7 cellular contexts compared by ENCODE assay signal in genomic region chr7:94295805-94296204, GRCh38.
DNase-seq lines count a peak whose midpoint lies in the region; ATAC-seq and TF ChIP-seq lines count a peak whose summit lies in the region.

No MANE protein-coding gene starts in this region.

- no peaks in the 10 kb centered on the region for H3K36me3 ChIP-seq in adipocyte (ENCODE audit: control insufficient read depth, insufficient read depth, low read length, severe bottlenecking)
- no peaks in the 10 kb centered on the region for H3K36me3 ChIP-seq in upper lobe of right lung

- DNase-seq in NCI-H1092 (lab: John Stamatoyannopoulos, UW) (peak; percentile 63), adipocyte (ENCODE audit: low read depth) (peak; percentile 91), kidney tubule cell (ENCODE audit: low spot score) (peak; percentile 45), upper lobe of right lung (no peak), hypothalamus (lab: John Stamatoyannopoulos, UW) (no peak), NCI-H345 treated with DMSO at 0.1 percent for 48 hours (lab: John Stamatoyannopoulos, UW; ENCODE audit: unreplicated experiment) (no peak)
- no peak for DNase-seq in activated CD4-positive, alpha-beta memory T cell treated with anti-CD3 and anti-CD28 coated beads, Interleukin-2, amount 10 ng/mL, durations not matched to agents 7 days and 5 days

- no peaks in the 10 kb centered on the region for H3K9me3 Mint-ChIP-seq in activated CD4-positive, alpha-beta memory T cell treated with anti-CD3 and anti-CD28 coated beads, Interleukin-2, amount 10 ng/mL, durations not matched to agents 7 days and 5 days

- intact Hi-C loops in upper lobe of right lung (cut with DNase I) = loop anchor here (10.0 kb wide), 1 partner anchor 99 kb away; the partner anchor contains the start of gene COL1A2

- H3K27ac Mint-ChIP-seq in activated CD4-positive, alpha-beta memory T cell treated with anti-CD3 and anti-CD28 coated beads, Interleukin-2, amount 10 ng/mL, durations not matched to agents 7 days and 5 days = no peak overlapping the region

- peak overlapping the region; percentile 45 for H3K27ac ChIP-seq in upper lobe of right lung

- no peaks in the 10 kb centered on the region for H3K36me3 Mint-ChIP-seq in activated CD4-positive, alpha-beta memory T cell treated with anti-CD3 and anti-CD28 coated beads, Interleukin-2, amount 10 ng/mL, durations not matched to agents 7 days and 5 days (ENCODE audit: low read depth)

- H3K4me1 ChIP-seq in adipocyte (ENCODE audit: control insufficient read depth, insufficient read depth, low read length) (peaks cover 66% of the 10 kb centered on the region), upper lobe of right lung (peaks cover 4% of the 10 kb centered on the region)

- H3K4me3 Mint-ChIP-seq in activated CD4-positive, alpha-beta memory T cell treated with anti-CD3 and anti-CD28 coated beads, Interleukin-2, amount 10 ng/mL, durations not matched to agents 7 days and 5 days = no peak overlapping the region

- H3K4me3 ChIP-seq in adipocyte (ENCODE audit: low read length) = peak overlapping the region; percentile 77
- H3K4me3 ChIP-seq in upper lobe of right lung = no peak overlapping the region

- H3K27me3 Mint-ChIP-seq in activated CD4-positive, alpha-beta memory T cell treated with anti-CD3 and anti-CD28 coated beads, Interleukin-2, amount 10 ng/mL, durations not matched to agents 7 days and 5 days = no peaks in the 10 kb centered on the region

- POLR2A ChIA-PET in activated CD4-positive, alpha-beta memory T cell treated with anti-CD3 and anti-CD28 coated beads, Interleukin-2, amount 10 ng/mL, durations not matched to agents 7 days and 5 days (lab: Charles Lee) = no interaction called here

- ATAC-seq in upper lobe of right lung = peak; percentile 43

- H3K9me3 ChIP-seq in adipocyte (ENCODE audit: control insufficient read depth, low read length) (no peaks in the 10 kb centered on the region), upper lobe of right lung (no peaks in the 10 kb centered on the region)

- CTCF ChIA-PET in activated CD4-positive, alpha-beta memory T cell treated with anti-CD3 and anti-CD28 coated beads, Interleukin-2, amount 10 ng/mL, durations not matched to agents 7 days and 5 days (lab: Charles Lee) = no interaction called here

- peak; percentile 44 for TF ChIP-seq CTCF in upper lobe of right lung (IDR thresholded peaks at IDR 0.05)

- H3K27me3 ChIP-seq in adipocyte (replicated peaks; ENCODE audit: control insufficient read depth, insufficient read depth, low read length) (no peaks in the 10 kb centered on the region), upper lobe of right lung (no peaks in the 10 kb centered on the region)

- H3K4me1 Mint-ChIP-seq in activated CD4-positive, alpha-beta memory T cell treated with anti-CD3 and anti-CD28 coated beads, Interleukin-2, amount 10 ng/mL, durations not matched to agents 7 days and 5 days = no peaks in the 10 kb centered on the region

- H3K9ac ChIP-seq in adipocyte (ENCODE audit: low read length) = peak overlapping the region; percentile 95

Comparison
In these comparisons a context has a peak if more than half of its experiments do, and no peak if none do; other contexts are left out.
1. DNase-seq: peak in NCI-H1092 (single experiment), adipocyte (single experiment) and kidney tubule cell (single experiment); none in upper lobe of right lung (single experiment), hypothalamus (0 of 51), activated CD4-positive, alpha-beta memory T cell treated with anti-CD3 and anti-CD28 coated beads, Interleukin-2, amount 10 ng/mL, durations not matched to agents 7 days and 5 days (single experiment) and NCI-H345 treated with DMSO at 0.1 percent for 48 hours (single experiment).